In the genomic region with DNA sequence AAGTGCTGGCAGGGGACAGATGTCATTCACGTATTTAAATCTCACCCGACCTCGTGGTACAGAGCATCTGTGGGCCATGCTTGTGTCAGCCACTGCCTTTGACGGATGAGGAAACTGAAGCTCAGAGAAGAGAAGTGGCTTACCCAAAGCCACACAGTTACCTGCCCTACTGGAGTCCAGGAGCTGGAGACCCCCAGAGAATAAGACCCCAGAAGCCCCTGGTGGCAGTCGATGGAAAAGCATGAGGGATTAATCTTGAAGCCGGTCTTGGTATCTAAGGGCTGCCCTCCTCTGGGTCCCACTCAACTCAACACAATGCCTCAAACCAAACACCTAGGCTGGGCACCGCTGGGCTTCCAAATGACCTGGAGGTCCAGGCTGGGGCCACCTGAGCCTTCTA, we compare ENCODE assay signal across 21 cellular contexts.
DNase-seq lines count a peak whose midpoint lies in the region; ATAC-seq, FAIRE-seq and TF ChIP-seq lines count a peak whose summit lies in the region.
"Had no signal": no experiment of that assay in that cellular context is flagged by ENCODE, and none has a peak within 500 bp of the region (broad histone marks: within the 10 kb centered on the region; RNA-seq: fewer than 3 reads in every experiment).

No MANE protein-coding gene starts in this region.

- TF ChIP-seq CTCF in OCI-LY7 (conservative IDR thresholded peaks at IDR 0.05; ENCODE audit: low read length) (peak; percentile 68), endothelial cell of umbilical vein (IDR thresholded peaks at IDR 0.05; ENCODE audit: extremely low read depth in 1 of 2, insufficient read depth in 1 of 2, low read depth in 1 of 2, low read length in 2 of 2) (peak; percentile 4 to 8), retinal pigment epithelial cell (conservative IDR thresholded peaks at IDR 0.05; ENCODE audit: low read depth, low read length) (peak; percentile 24)

- intact Hi-C loops in OCI-LY7 (cut with micrococcal nuclease; ENCODE audit: unreplicated experiment), result no loop called here
- intact Hi-C loops in endothelial cell of umbilical vein (cut with micrococcal nuclease), result no loop called here

- H3K4me3 ChIP-seq in OCI-LY7 (ENCODE audit: low read depth, low read length, poor library complexity, severe bottlenecking), result no peak overlapping the region
- H3K4me3 ChIP-seq in endothelial cell of umbilical vein (replicated peaks in 1 of 3; ENCODE audit: insufficient read depth in 1 of 3, low read depth in 1 of 3, low read length in 3 of 3), result no peak overlapping the region
- H3K4me3 ChIP-seq in retinal pigment epithelial cell (ENCODE audit: low read length), result no peak overlapping the region
- H3K4me3 ChIP-seq: heart right ventricle, ovary, skin epidermis, tibial nerve had no signal

- H2AFZ ChIP-seq in OCI-LY7 (ENCODE audit: low read length) (no peak overlapping the region), endothelial cell of umbilical vein (ENCODE audit: low read depth, low read length) (no peak overlapping the region)

- BruUV-seq in OCI-LY7 (replicated peaks; lab: Mats Ljungman, UMichigan), result no TSS peak
- BruUV-seq in endothelial cell of umbilical vein (replicated peaks; lab: Mats Ljungman, UMichigan), result no TSS peak

- no peaks in the 10 kb centered on the region for H3K36me3 ChIP-seq in OCI-LY7 (ENCODE audit: insufficient read depth, low read length)
- no peaks in the 10 kb centered on the region for H3K36me3 ChIP-seq in endothelial cell of umbilical vein (ENCODE audit: control insufficient read depth in 2 of 2, extremely low read depth in 1 of 2, insufficient read depth in 2 of 2, low read length in 2 of 2)
- H3K36me3 ChIP-seq: heart right ventricle, ovary, tibial nerve had no signal

- H3K4me2 ChIP-seq in OCI-LY7 (ENCODE audit: low read length) (no peak overlapping the region), endothelial cell of umbilical vein (ENCODE audit: insufficient read depth, low read length) (no peak overlapping the region)

- H3K4me1 ChIP-seq in OCI-LY7 (ENCODE audit: insufficient read depth, low read length, poor library complexity, severe bottlenecking) (no peaks in the 10 kb centered on the region), endothelial cell of umbilical vein (ENCODE audit: control insufficient read depth, extremely low read depth, insufficient read depth, low read length) (no peaks in the 10 kb centered on the region)

- H3K9me3 ChIP-seq in OCI-LY7 (ENCODE audit: low read length), result no peaks in the 10 kb centered on the region
- no peaks in the 10 kb centered on the region for H3K9me3 ChIP-seq in endothelial cell of umbilical vein (replicated peaks; ENCODE audit: control insufficient read depth, insufficient read depth, low read length)
- H3K9me3 ChIP-seq: heart right ventricle, ovary, tibial nerve had no signal

- POLR2A ChIA-PET in OCI-LY7 (lab: Charles Lee) (interaction anchor here (0.5 kb wide), 1 partner anchor 1420 kb away, joined by 3 read pairs; no protein-coding TSS in a partner anchor), endothelial cell of umbilical vein (lab: Charles Lee) (no interaction called here)

- no peaks in the 10 kb centered on the region for H3K9me2 ChIP-seq in OCI-LY7 (ENCODE audit: insufficient read depth, low read length)

- no peaks in the 10 kb centered on the region for H3K9me1 ChIP-seq in endothelial cell of umbilical vein (replicated peaks; ENCODE audit: control insufficient read depth, extremely low read depth, insufficient read depth, low read length)

- H3K27ac ChIP-seq in OCI-LY7 (ENCODE audit: low read depth, low read length, poor library complexity, severe bottlenecking) (no peak overlapping the region), endothelial cell of umbilical vein (ENCODE audit: insufficient read depth, low read depth, low read length) (no peak overlapping the region)
- H3K27ac ChIP-seq: heart right ventricle, ovary, skin epidermis, tibial nerve had no signal

- H3K27me3 ChIP-seq in endothelial cell of umbilical vein (ENCODE audit: control insufficient read depth in 2 of 2, insufficient read depth in 2 of 2, low read length in 2 of 2), result no peaks in the 10 kb centered on the region
- H3K27me3 ChIP-seq: ovary had no signal

- ATAC-seq in HG03457 (IDR thresholded peaks at IDR 0.05; ENCODE audit: unreplicated experiment), result no peak
- ATAC-seq: heart right ventricle; stimulated activated memory B cell treated with anti-CD40 and anti-IgM and Interleukin-4, amounts not matched to agents 10 μg/mL and 1 μg/mL and 100 μg/mL, for 72 hours had no signal

- H3K79me2 ChIP-seq in OCI-LY7 (ENCODE audit: insufficient read depth, low read depth, low read length), result no peaks in the 10 kb centered on the region
- H3K79me2 ChIP-seq in endothelial cell of umbilical vein (ENCODE audit: control insufficient read depth, insufficient read depth, low read length), result no peaks in the 10 kb centered on the region

- dilution Hi-C loops in endothelial cell of umbilical vein (cut with MboI; ENCODE audit: extremely low pct_ligation_motif_present, low sequenced_read_pairs), result no loop called here

- H4K20me1 ChIP-seq in OCI-LY7 (ENCODE audit: insufficient read depth, low read length) (no peaks in the 10 kb centered on the region; the same call in 1 of the 2 replicates), endothelial cell of umbilical vein (replicated peaks; ENCODE audit: control insufficient read depth, extremely low read depth, insufficient read depth, low read length) (no peaks in the 10 kb centered on the region)

- FAIRE-seq in endothelial cell of umbilical vein (lab: Jason Lieb, UNC), result no peak
- FAIRE-seq: colon, kidney had no signal

- CTCF ChIA-PET in OCI-LY7 (lab: Charles Lee; ENCODE audit: unreplicated experiment), result no interaction called here
- CTCF ChIA-PET in endothelial cell of umbilical vein (lab: Charles Lee), result interaction anchor here (2.1 kb wide), 1 partner anchor 8 kb away, joined by 16 read pairs; no protein-coding TSS in a partner anchor

- peak; percentile 34 for DNase-seq in NCI-H2171 treated with DMSO at 0.1 percent for 48 hours (lab: John Stamatoyannopoulos, UW)
- DNase-seq in NCI-H2171 (lab: John Stamatoyannopoulos, UW), result no peak
- peak; percentile 23 for DNase-seq in OCI-LY7 (ENCODE audit: low spot score)
- no peak for DNase-seq in endothelial cell of umbilical vein (ENCODE audit: low read depth, low spot score)
- DNase-seq in retinal pigment epithelial cell (ENCODE audit: low read depth), result no peak
- DNase-seq in activated CD4-positive, alpha-beta T cell treated with anti-CD3 and anti-CD28 coated beads for 1 hour, result no peak
- DNase-seq in NCI-H1930 (lab: John Stamatoyannopoulos, UW), result no peak
- DNase-seq: 8988T; activated CD4-positive, alpha-beta memory T cell treated with anti-CD3 and anti-CD28 coated beads, Interleukin-2, amount 10 ng/mL, durations not matched to agents 7 days and 5 days; amygdala; CD4-positive, CD25-positive, alpha-beta regulatory T cell; heart right ventricle; kidney; NCI-H1417 treated with DMSO at 0.1 percent for 48 hours; OCI-M1; ovary had no signal

- no peak for TF ChIP-seq POLR2A in endothelial cell of umbilical vein (IDR thresholded peaks at IDR 0.05; ENCODE audit: low read depth, low read length)

- no peak overlapping the region for H3K9ac ChIP-seq in endothelial cell of umbilical vein (replicated peaks; ENCODE audit: extremely low read depth, insufficient read depth, low read length)

TF ChIP-seq in endothelial cell of umbilical vein, 7 proteins besides CTCF, POLR2A, EP300 and RAD21:
- TF ChIP-seq POLR2AphosphoS5 (IDR thresholded peaks at IDR 0.05; ENCODE audit: insufficient read depth, low read depth, low read length) (no peak), FOS (IDR thresholded peaks at IDR 0.05; ENCODE audit: borderline replicate concordance, insufficient read depth, low read length) (no peak), EZH2 (IDR thresholded peaks at IDR 0.05; ENCODE audit: borderline replicate concordance, low read depth, low read length, severe bottlenecking) (no peak), JUN (IDR thresholded peaks at IDR 0.05; ENCODE audit: borderline replicate concordance, insufficient read depth, insufficient read length, low read depth) (no peak), GATA2 (IDR thresholded peaks at IDR 0.05; ENCODE audit: insufficient read depth, insufficient read length, low read depth, low read length) (no peak)
- TF ChIP-seq, protein P1, sequence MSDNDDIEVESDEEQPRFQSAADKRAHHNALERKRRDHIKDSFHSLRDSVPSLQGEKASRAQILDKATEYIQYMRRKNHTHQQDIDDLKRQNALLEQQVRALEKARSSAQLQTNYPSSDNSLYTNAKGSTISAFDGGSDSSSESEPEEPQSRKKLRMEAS (IDR thresholded peaks at IDR 0.05; ENCODE audit: insufficient read depth, insufficient read length), result no peak

Comparison
In these comparisons a context has a peak if more than half of its experiments do, and no peak if none do; other contexts are left out.
1. DNase-seq: peak in NCI-H2171 treated with DMSO at 0.1 percent for 48 hours (single experiment) and OCI-LY7 (single experiment); none in NCI-H2171 (single experiment), endothelial cell of umbilical vein (single experiment), retinal pigment epithelial cell (single experiment), activated CD4-positive, alpha-beta T cell treated with anti-CD3 and anti-CD28 coated beads for 1 hour (single experiment) and NCI-H1930 (0 of 2).
2. CTCF ChIP-seq: peak in every context shown above with its lines; median percentile 68 in OCI-LY7; 24 in retinal pigment epithelial cell; 6 in endothelial cell of umbilical vein.